28 cellular contexts compared by ENCODE assay signal in the genomic region with DNA sequence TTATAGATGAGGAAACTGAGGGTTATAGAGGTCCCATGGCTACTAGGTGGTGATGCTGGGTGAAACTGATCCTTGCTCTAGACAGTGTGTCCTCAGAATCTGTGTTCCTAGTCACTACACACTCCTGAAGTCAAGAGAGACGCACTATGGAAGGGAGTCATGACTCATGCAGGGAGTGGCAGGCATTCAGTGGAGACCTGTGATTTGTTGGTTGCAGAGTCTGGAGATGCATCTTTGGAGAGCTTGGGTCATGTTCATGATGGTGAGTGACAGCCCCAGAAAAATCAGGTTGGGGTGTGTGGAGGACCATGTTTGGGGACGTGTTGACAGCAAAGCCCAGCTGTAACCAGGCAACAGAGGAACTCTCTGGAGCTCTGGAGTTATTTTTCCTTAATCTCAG. TPM values are rescaled to one million over a fixed set of nuclear protein-coding genes. Genes with fewer than 3 reads are reported as not detected.
DNase-seq lines count a peak whose midpoint lies in the region; ATAC-seq, FAIRE-seq and TF ChIP-seq lines count a peak whose summit lies in the region.
"Had no signal": no experiment of that assay in that cellular context is flagged by ENCODE, and none has a peak within 500 bp of the region (broad histone marks: within the 10 kb centered on the region; RNA-seq: fewer than 3 reads in every experiment).

No MANE protein-coding gene starts in this region.

- H3K4me1 ChIP-seq in H1 (replicated peaks in 1 of 4; ENCODE audit: control insufficient read depth in 3 of 4, insufficient read depth in 4 of 4, low read length in 3 of 4), result no peaks in the 10 kb centered on the region
- H3K4me1 ChIP-seq in naive thymus-derived CD4-positive, alpha-beta T cell (ENCODE audit: control insufficient read depth in 2 of 2, insufficient read depth in 2 of 2, low read length in 2 of 2), result no peaks in the 10 kb centered on the region
- H3K4me1 ChIP-seq: prostate gland had no signal

- TF ChIP-seq POLR2A in H1 (IDR thresholded peaks at IDR 0.05; ENCODE audit: control extremely low read depth in 1 of 2, low read depth in 2 of 2, low read length in 2 of 2), result no peak

- no peak overlapping the region for H3K27ac ChIP-seq in H1 (ENCODE audit: low read depth, low read length)
- H3K27ac ChIP-seq in naive thymus-derived CD4-positive, alpha-beta T cell (ENCODE audit: low read depth, low read length), result no peak overlapping the region
- H3K27ac ChIP-seq: prostate gland had no signal

- H3K4me3 ChIP-seq in H1 (ENCODE audit: extremely low read depth in 1 of 4, insufficient read depth in 2 of 4, low read depth in 3 of 4, low read length in 4 of 4), result no peak overlapping the region
- H3K4me3 ChIP-seq in naive thymus-derived CD4-positive, alpha-beta T cell (ENCODE audit: low read length), result no peak overlapping the region
- H3K4me3 ChIP-seq: mucosa of descending colon, prostate gland had no signal

- no peaks in the 10 kb centered on the region for H3K79me1 ChIP-seq in H1 (ENCODE audit: low read depth, low read length)

- no peak overlapping the region for H3K4me2 ChIP-seq in H1 (ENCODE audit: insufficient read depth in 1 of 2, low read depth in 2 of 2, low read length in 2 of 2)

- H4K8ac ChIP-seq in H1 (ENCODE audit: extremely low read depth, insufficient read depth, low read length), result no peak overlapping the region

- H3K9ac ChIP-seq in H1 (replicated peaks in 1 of 4; ENCODE audit: extremely low read depth in 1 of 4, low read depth in 3 of 4, low read length in 3 of 4), result no peak overlapping the region

- no peak overlapping the region for H2BK20ac ChIP-seq in H1 (ENCODE audit: low read length)

- no peaks in the 10 kb centered on the region for H3K36me3 Mint-ChIP-seq in naive thymus-derived CD4-positive, alpha-beta T cell
- H3K36me3 Mint-ChIP-seq: brain had no signal

- ATAC-seq in naive thymus-derived CD4-positive, alpha-beta T cell, result peak; percentile 8
- ATAC-seq in omental fat pad (ENCODE audit: low FRiP score) (no peak), GM18519 (IDR thresholded peaks at IDR 0.05; ENCODE audit: low FRiP score, unreplicated experiment) (no peak)
- ATAC-seq: activated CD8-positive, alpha-beta T cell treated with anti-CD3 and anti-CD28 coated beads for 36 hours; HepG2; mucosa of descending colon had no signal

- POLR2A ChIA-PET in H1 (lab: Charles Lee; ENCODE audit: partially characterized antibody), result interaction anchor here (1.4 kb wide), 1 partner anchor 8 kb away, joined by 9 read pairs; no protein-coding TSS in a partner anchor
- POLR2A ChIA-PET in naive thymus-derived CD4-positive, alpha-beta T cell (lab: Charles Lee), result no interaction called here

- intact Hi-C loops in naive thymus-derived CD4-positive, alpha-beta T cell (cut with micrococcal nuclease), result no loop called here

- H4K20me1 ChIP-seq in H1 (replicated peaks in 1 of 2; ENCODE audit: control insufficient read depth in 1 of 2, insufficient read depth in 2 of 2, low read length in 2 of 2), result peaks cover 0 to 1% of the 10 kb centered on the region in 2 experiments

- no peak overlapping the region for H3K56ac ChIP-seq in H1 (replicated peaks; ENCODE audit: insufficient read length, low read depth, low read length)

- CTCF ChIA-PET in H1 (lab: Charles Lee; ENCODE audit: partially characterized antibody), result interaction anchor here (0.9 to 5.5 kb wide), 12 partner anchors 8 to 609 kb away, joined by 3 to 43 read pairs (median 6); no protein-coding TSS in a partner anchor
- CTCF ChIA-PET in naive thymus-derived CD4-positive, alpha-beta T cell (lab: Charles Lee), result no interaction called here

- H2BK5ac ChIP-seq in H1 (ENCODE audit: low read depth, low read length), result no peak overlapping the region

- peak overlapping the region; percentile 12 for H3K23ac ChIP-seq in H1 (ENCODE audit: insufficient read length)

- peaks cover 0 to 47% (median 16%) of the 10 kb centered on the region in 5 donors for H3K27me3 Mint-ChIP-seq in naive thymus-derived CD4-positive, alpha-beta T cell

- no peaks in the 10 kb centered on the region for H3K36me3 ChIP-seq in H1 (ENCODE audit: control insufficient read depth in 2 of 4, insufficient read depth in 4 of 4, low read length in 3 of 4)
- H3K36me3 ChIP-seq in naive thymus-derived CD4-positive, alpha-beta T cell (ENCODE audit: control insufficient read depth in 2 of 3, insufficient read depth in 3 of 3, low read length in 3 of 3), result no peaks in the 10 kb centered on the region
- H3K36me3 ChIP-seq: prostate gland had no signal

- H3K4ac ChIP-seq in H1 (replicated peaks; ENCODE audit: insufficient read length, low read depth, low read length), result peak overlapping the region; percentile 13

- WGBS in H1 (ENCODE audit: extremely low coverage in 1 of 2, insufficient coverage in 1 of 2, insufficient read length in 1 of 2, insufficient replicate concordance in 2 of 2, low coverage in 1 of 2, low lambda C conversion rate in 2 of 2, missing lambda C conversion rate in 1 of 2), 2 experiments, result 90% methylated on average over 2 of the region's 2 CpGs; no CpG with 5 or more reads in 1 of the 2 experiments

- no peak for TF ChIP-seq CTCF in H1 (IDR thresholded peaks at IDR 0.05; ENCODE audit: control extremely low read depth in 1 of 3, insufficient read depth in 1 of 3, low read depth in 1 of 3, low read length in 3 of 3)
- TF ChIP-seq CTCF in omental fat pad (IDR thresholded peaks at IDR 0.05), result no peak

- no peak overlapping the region for H4K91ac ChIP-seq in H1 (replicated peaks; ENCODE audit: insufficient read length, low read length)

- no peak overlapping the region for H3K18ac ChIP-seq in H1 (ENCODE audit: extremely low read depth, low read length)

- FAIRE-seq in H1 (lab: Jason Lieb, UNC) (no peak), RCC 7860 (lab: Jason Lieb, UNC) (no peak)
- FAIRE-seq: HepG2 had no signal

- H2BK12ac ChIP-seq in H1 (ENCODE audit: low read depth, low read length), result no peak overlapping the region

- no peaks in the 10 kb centered on the region for H3K79me2 ChIP-seq in H1 (ENCODE audit: control insufficient read depth in 1 of 2, insufficient read depth in 2 of 2, low read length in 2 of 2)

- peak overlapping the region; percentile 14 for H2BK120ac ChIP-seq in H1 (replicated peaks; ENCODE audit: low read depth, low read length)

- no peak for TF ChIP-seq RAD21 in H1 (IDR thresholded peaks at IDR 0.05 in 1 of 2, conservative IDR thresholded peaks at IDR 0.05 in 1 of 2; ENCODE audit: low read depth in 2 of 2, low read length in 2 of 2)

- peaks cover 0 to 1% (median 0%) of the 10 kb centered on the region in 7 donors for H3K4me1 Mint-ChIP-seq in naive thymus-derived CD4-positive, alpha-beta T cell
- H3K4me1 Mint-ChIP-seq: brain, neural crest cell had no signal

- H3K9me3 Mint-ChIP-seq in naive thymus-derived CD4-positive, alpha-beta T cell, result no peaks in the 10 kb centered on the region
- H3K9me3 Mint-ChIP-seq: activated CD8-positive, alpha-beta T cell treated with anti-CD3 and anti-CD28 coated beads for 36 hours; CD4-positive, alpha-beta T cell; endodermal cell; neural crest cell had no signal

- H3K9me3 ChIP-seq in H1 (ENCODE audit: insufficient read depth in 2 of 2, low read depth in 1 of 2, low read length in 1 of 2), result no peaks in the 10 kb centered on the region
- no peaks in the 10 kb centered on the region for H3K9me3 ChIP-seq in naive thymus-derived CD4-positive, alpha-beta T cell (ENCODE audit: control insufficient read depth in 2 of 3, low read length in 3 of 3)
- H3K9me3 ChIP-seq: mucosa of descending colon, prostate gland had no signal

- DNase-seq in COLO829 (ENCODE audit: low spot score) (peak; percentile 18), HT-29 (ENCODE audit: low spot score) (peak; percentile 26), H1 (ENCODE audit: low read depth in 1 of 2, low spot score in 2 of 2) (no peak), omental fat pad (ENCODE audit: low spot score) (no peak), NOMO-1 treated with dmso at 0.1 percent for 144 hours (lab: John Stamatoyannopoulos, UW; ENCODE audit: unreplicated experiment) (no peak), RCC 7860 (ENCODE audit: low spot score) (no peak)
- DNase-seq in naive thymus-derived CD4-positive, alpha-beta T cell, result no peak
- DNase-seq: activated CD4-positive, CD25-positive, alpha-beta regulatory T cell; activated CD8-positive, alpha-beta T cell treated with anti-CD3 and anti-CD28 coated beads for 36 hours; activated gamma-delta T cell; activated T-cell treated with anti-CD3 and anti-CD28 coated beads for 4 hours; CD4-positive, alpha-beta T cell; cortex of kidney; endodermal cell; GF-D8; glutamatergic neuron; mucosa of descending colon; NCI-H1436; NCI-H2171 treated with DMSO at 0.1 percent for 48 hours; NCI-H526; SHP77; stimulated activated CD4-positive, alpha-beta T cell treated with anti-CD3 and anti-CD28 coated beads, Interleukin-1b, Interleukin-23, amount 100 ng/mL, for 48 hours; substantia nigra had no signal

- peak overlapping the region in 1 of 9 donors; percentile 3 for H3K27ac Mint-ChIP-seq in naive thymus-derived CD4-positive, alpha-beta T cell
- H3K27ac Mint-ChIP-seq: activated CD8-positive, alpha-beta T cell treated with anti-CD3 and anti-CD28 coated beads for 36 hours; brain; CD4-positive, alpha-beta T cell; endodermal cell had no signal

- no peak overlapping the region for H3K4me3 Mint-ChIP-seq in naive thymus-derived CD4-positive, alpha-beta T cell
- H3K4me3 Mint-ChIP-seq: activated CD8-positive, alpha-beta T cell treated with anti-CD3 and anti-CD28 coated beads for 36 hours; brain; CD4-positive, alpha-beta T cell; endodermal cell; neural crest cell had no signal

- H3K27me3 ChIP-seq in H1 (replicated peaks in 1 of 4; ENCODE audit: control insufficient read depth in 3 of 4, extremely low read depth in 1 of 4, insufficient read depth in 3 of 4, low read length in 3 of 4), result no peaks in the 10 kb centered on the region
- no peaks in the 10 kb centered on the region for H3K27me3 ChIP-seq in naive thymus-derived CD4-positive, alpha-beta T cell (ENCODE audit: control insufficient read depth in 2 of 2, insufficient read depth in 2 of 2, low read length in 2 of 2)

- H3K14ac ChIP-seq in H1 (ENCODE audit: insufficient read length), result no peak overlapping the region

- H4K5ac ChIP-seq in H1 (ENCODE audit: insufficient read length, low read depth, low read length), result no peak overlapping the region

- TF ChIP-seq EP300 in H1 (IDR thresholded peaks at IDR 0.05; ENCODE audit: borderline replicate concordance in 1 of 2, low read depth in 2 of 2, low read length in 2 of 2), result no peak

- H2BK15ac ChIP-seq in H1 (ENCODE audit: low read length), result no peak overlapping the region

- H2AFZ ChIP-seq in H1 (ENCODE audit: low read length), result no peak overlapping the region

- no peak overlapping the region for H2AK5ac ChIP-seq in H1 (ENCODE audit: low read depth, low read length)

- no peaks in the 10 kb centered on the region for H3K23me2 ChIP-seq in H1 (ENCODE audit: low read depth, low read length)

RNA-seq across cellular contexts. Expression of a gene that starts 38.0 kb away (rescaled TPM):
- 123 and 131 TPM in 2 replicates for total RNA-seq in HT-29 (2014; rRNA removed; shearing (Covaris generic))
- 57.0 TPM in 2 replicates for total RNA-seq in H1 (2021; fragmentation: NEBNext Ultra II Directional; extraction: Animal tissue kit (Norgen Biotek cat#: 25700))
- polyA plus RNA-seq in H1 (2011; rRNA removed), result 80.6 and 143 TPM in 2 replicates
- 89.9 TPM for polyA plus RNA-seq in H1 (2011; cell fraction: cytosol; rRNA removed)
- 141 TPM for polyA plus RNA-seq in H1 (2011; cell fraction: nucleus; rRNA removed)
- polyA plus RNA-seq in H1 (2012, experiment 1 of 2), result 30.7 to 45.3 TPM (median 34.9 TPM) in 4 replicates
- polyA plus RNA-seq in H1 (2012, experiment 2 of 2), result 7.8 TPM
- polyA plus RNA-seq in H1 (2013, experiment 1 of 2), result 21.9 TPM
- 22.1 TPM for polyA plus RNA-seq in H1 (2013, experiment 2 of 2)
- 91.3 and 105 TPM in 2 replicates for polyA minus RNA-seq in H1 (2011; rRNA and poly(A)+ RNA removed)
- 58.1 TPM for polyA minus RNA-seq in H1 (2011; cell fraction: cytosol; rRNA and poly(A)+ RNA removed)
- polyA minus RNA-seq in H1 (2011; cell fraction: nucleus; rRNA and poly(A)+ RNA removed), result 39.9 TPM
- 10 to 100 TPM; 30.4 to 62.9 (median 48.6) TPM for total RNA-seq in naive thymus-derived CD4-positive, alpha-beta T cell
- polyA plus RNA-seq in naive thymus-derived CD4-positive, alpha-beta T cell, result 10 to 100 TPM; 51.4 to 52.9 TPM
- 10 to 100 TPM; 45.0 to 74.2 (median 62.2) TPM for total RNA-seq in omental fat pad

Comparison
In these comparisons a context has a peak if more than half of its experiments do, and no peak if none do; other contexts are left out.
1. DNase-seq: peak in COLO829 (single experiment) and HT-29 (single experiment); none in H1 (0 of 2), naive thymus-derived CD4-positive, alpha-beta T cell (0 of 9), omental fat pad (single experiment), NOMO-1 treated with dmso at 0.1 percent for 144 hours (single experiment) and RCC 7860 (single experiment).